In genomic region chr16:4803479-4804243, GRCh38 we compare ENCODE assay signal across 1 cellular context.
TF ChIP-seq lines count a peak whose summit lies in the region.

No MANE protein-coding gene starts in this region.

TF ChIP-seq in A549, 52 proteins besides CTCF, POLR2A, EP300 and RAD21 (continued from another document):
- no peak for TF ChIP-seq CBX2 (IDR thresholded peaks at IDR 0.05; ENCODE audit: borderline replicate concordance, low read depth)
- TF ChIP-seq CHD2 (IDR thresholded peaks at IDR 0.05; ENCODE audit: low read length, partially characterized antibody): no peak
- TF ChIP-seq, protein P1, sequence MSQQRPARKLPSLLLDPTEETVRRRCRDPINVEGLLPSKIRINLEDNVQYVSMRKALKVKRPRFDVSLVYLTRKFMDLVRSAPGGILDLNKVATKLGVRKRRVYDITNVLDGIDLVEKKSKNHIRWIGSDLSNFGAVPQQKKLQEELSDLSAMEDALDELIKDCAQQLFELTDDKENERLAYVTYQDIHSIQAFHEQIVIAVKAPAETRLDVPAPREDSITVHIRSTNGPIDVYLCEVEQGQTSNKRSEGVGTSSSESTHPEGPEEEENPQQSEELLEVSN (IDR thresholded peaks at IDR 0.05; ENCODE audit: borderline replicate concordance, low read depth): no peak
- TF ChIP-seq ZSCAN20 (CRISPR knock-in tag; IDR thresholded peaks at IDR 0.05): no peak
- TF ChIP-seq RFX5 (IDR thresholded peaks at IDR 0.05): no peak
- no peak; a peak in 1 of 4 replicates for TF ChIP-seq CEBPB (IDR thresholded peaks at IDR 0.05)
- TF ChIP-seq, protein P2, sequence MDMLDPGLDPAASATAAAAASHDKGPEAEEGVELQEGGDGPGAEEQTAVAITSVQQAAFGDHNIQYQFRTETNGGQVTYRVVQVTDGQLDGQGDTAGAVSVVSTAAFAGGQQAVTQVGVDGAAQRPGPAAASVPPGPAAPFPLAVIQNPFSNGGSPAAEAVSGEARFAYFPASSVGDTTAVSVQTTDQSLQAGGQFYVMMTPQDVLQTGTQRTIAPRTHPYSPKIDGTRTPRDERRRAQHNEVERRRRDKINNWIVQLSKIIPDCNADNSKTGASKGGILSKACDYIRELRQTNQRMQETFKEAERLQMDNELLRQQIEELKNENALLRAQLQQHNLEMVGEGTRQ (IDR thresholded peaks at IDR 0.05): no peak
